1 cellular context compared by ENCODE assay signal in the genomic region with DNA sequence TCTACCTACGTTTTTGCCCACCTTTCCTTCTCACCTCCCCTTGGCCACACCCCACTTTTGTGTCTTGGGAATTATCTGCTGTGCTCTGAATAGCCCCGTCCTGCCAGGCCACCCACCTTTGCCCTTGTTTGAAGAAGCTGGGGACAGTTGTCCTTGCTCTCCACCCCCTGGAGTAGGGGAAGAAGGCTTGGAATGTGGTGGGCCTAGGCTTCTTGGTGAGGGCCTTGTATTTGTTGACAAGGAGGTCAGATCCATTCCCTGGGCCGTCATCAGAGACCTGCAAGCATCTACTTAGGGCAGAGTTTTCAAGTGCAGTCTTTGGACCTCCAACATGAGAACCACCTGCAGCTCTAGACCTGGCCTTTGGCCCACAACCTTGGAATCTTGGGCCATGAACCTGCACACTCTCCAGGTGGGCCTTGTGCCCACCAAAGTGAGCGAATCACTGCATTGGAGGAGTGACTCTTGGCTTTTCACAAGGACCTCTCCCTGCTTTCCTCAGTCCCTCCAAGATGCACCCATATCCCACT.
TF ChIP-seq lines count a peak whose summit lies in the region.

No MANE protein-coding gene starts in this region.

TF ChIP-seq in HepG2, 621 proteins besides CTCF, POLR2A, EP300 and RAD21 (continued from another document):
- TF ChIP-seq, protein P1, sequence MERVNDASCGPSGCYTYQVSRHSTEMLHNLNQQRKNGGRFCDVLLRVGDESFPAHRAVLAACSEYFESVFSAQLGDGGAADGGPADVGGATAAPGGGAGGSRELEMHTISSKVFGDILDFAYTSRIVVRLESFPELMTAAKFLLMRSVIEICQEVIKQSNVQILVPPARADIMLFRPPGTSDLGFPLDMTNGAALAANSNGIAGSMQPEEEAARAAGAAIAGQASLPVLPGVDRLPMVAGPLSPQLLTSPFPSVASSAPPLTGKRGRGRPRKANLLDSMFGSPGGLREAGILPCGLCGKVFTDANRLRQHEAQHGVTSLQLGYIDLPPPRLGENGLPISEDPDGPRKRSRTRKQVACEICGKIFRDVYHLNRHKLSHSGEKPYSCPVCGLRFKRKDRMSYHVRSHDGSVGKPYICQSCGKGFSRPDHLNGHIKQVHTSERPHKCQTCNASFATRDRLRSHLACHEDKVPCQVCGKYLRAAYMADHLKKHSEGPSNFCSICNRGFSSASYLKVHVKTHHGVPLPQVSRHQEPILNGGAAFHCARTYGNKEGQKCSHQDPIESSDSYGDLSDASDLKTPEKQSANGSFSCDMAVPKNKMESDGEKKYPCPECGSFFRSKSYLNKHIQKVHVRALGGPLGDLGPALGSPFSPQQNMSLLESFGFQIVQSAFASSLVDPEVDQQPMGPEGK (CRISPR knock-in tag; IDR thresholded peaks at IDR 0.05): no peak
- TF ChIP-seq, protein P2, sequence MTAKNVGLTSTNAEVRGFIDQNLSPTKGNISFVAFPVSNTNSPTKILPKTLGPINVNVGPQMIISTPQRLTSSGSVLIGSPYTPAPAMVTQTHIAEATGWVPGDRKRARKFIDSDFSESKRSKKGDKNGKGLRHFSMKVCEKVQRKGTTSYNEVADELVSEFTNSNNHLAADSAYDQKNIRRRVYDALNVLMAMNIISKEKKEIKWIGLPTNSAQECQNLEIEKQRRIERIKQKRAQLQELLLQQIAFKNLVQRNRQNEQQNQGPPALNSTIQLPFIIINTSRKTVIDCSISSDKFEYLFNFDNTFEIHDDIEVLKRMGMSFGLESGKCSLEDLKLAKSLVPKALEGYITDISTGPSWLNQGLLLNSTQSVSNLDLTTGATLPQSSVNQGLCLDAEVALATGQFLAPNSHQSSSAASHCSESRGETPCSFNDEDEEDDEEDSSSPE (CRISPR knock-in tag; IDR thresholded peaks at IDR 0.05): no peak
- TF ChIP-seq EZH2 (conservative IDR thresholded peaks at IDR 0.05; ENCODE audit: low read depth, low read length): no peak
- TF ChIP-seq SAFB2 (CRISPR knock-in tag; IDR thresholded peaks at IDR 0.05; ENCODE audit: borderline replicate concordance, low read depth): no peak
- TF ChIP-seq ZNF792 (CRISPR knock-in tag; IDR thresholded peaks at IDR 0.05): no peak
